ENCODE assay signal across 1 cellular context in the genomic region with DNA sequence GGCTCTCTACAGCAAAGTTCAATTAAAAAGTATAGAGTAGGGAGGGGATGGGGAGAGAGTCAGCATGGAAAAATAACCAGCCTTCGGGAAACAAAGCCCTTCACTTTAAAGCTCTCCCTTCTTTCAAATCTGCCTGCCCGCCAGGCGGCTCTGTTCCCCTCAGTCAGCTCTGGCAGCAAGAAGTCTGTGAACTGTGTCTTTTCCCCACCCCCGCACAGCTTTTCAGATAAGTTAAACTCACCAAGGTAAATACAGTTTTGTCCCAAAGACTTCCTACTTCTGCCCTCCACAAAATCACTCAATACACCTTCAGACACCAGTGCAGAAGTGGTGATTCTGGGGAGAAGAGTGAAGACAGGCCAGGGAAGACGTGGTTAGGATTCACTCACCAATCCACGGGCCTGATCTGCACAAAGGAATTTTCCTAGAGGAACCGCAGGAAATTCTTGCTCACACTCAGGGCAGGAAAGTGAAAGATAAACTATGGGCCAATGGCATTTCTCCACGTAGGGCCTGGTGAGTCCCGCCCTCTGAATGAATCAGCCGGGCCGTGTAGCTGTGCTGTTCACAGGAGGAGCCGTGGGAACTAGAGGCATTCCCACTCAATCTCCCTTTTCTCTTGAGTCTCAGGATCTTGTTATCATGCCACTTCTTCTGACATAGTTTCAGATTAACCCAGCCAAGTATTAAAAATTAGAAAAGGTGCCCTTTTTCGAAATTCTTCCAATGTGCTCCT.
A peak's percentile ranks its signal among the peaks of the same experiment; 100 is the strongest.
TF ChIP-seq lines count a peak whose summit lies in the region.

A gene with protein sequence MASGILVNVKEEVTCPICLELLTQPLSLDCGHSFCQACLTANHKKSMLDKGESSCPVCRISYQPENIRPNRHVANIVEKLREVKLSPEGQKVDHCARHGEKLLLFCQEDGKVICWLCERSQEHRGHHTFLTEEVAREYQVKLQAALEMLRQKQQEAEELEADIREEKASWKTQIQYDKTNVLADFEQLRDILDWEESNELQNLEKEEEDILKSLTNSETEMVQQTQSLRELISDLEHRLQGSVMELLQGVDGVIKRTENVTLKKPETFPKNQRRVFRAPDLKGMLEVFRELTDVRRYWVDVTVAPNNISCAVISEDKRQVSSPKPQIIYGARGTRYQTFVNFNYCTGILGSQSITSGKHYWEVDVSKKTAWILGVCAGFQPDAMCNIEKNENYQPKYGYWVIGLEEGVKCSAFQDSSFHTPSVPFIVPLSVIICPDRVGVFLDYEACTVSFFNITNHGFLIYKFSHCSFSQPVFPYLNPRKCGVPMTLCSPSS (minus strand): TSS at position 448 of the 736 bp plus-strand sequence. CDS start 4,897 bp downstream, outside the sequence.

TF ChIP-seq in HepG2, 621 proteins besides CTCF, POLR2A, EP300 and RAD21 (continued from another document and continues in another):
- TF ChIP-seq, protein P1, sequence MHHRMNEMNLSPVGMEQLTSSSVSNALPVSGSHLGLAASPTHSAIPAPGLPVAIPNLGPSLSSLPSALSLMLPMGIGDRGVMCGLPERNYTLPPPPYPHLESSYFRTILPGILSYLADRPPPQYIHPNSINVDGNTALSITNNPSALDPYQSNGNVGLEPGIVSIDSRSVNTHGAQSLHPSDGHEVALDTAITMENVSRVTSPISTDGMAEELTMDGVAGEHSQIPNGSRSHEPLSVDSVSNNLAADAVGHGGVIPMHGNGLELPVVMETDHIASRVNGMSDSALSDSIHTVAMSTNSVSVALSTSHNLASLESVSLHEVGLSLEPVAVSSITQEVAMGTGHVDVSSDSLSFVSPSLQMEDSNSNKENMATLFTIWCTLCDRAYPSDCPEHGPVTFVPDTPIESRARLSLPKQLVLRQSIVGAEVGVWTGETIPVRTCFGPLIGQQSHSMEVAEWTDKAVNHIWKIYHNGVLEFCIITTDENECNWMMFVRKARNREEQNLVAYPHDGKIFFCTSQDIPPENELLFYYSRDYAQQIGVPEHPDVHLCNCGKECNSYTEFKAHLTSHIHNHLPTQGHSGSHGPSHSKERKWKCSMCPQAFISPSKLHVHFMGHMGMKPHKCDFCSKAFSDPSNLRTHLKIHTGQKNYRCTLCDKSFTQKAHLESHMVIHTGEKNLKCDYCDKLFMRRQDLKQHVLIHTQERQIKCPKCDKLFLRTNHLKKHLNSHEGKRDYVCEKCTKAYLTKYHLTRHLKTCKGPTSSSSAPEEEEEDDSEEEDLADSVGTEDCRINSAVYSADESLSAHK (CRISPR knock-in tag; IDR thresholded peaks at IDR 0.05; ENCODE audit: borderline replicate concordance): no peak
- no peak for TF ChIP-seq FOXA1 (IDR thresholded peaks at IDR 0.05)
- TF ChIP-seq FOXA1 (CRISPR knock-in tag; IDR thresholded peaks at IDR 0.05): no peak
- TF ChIP-seq, protein P2, sequence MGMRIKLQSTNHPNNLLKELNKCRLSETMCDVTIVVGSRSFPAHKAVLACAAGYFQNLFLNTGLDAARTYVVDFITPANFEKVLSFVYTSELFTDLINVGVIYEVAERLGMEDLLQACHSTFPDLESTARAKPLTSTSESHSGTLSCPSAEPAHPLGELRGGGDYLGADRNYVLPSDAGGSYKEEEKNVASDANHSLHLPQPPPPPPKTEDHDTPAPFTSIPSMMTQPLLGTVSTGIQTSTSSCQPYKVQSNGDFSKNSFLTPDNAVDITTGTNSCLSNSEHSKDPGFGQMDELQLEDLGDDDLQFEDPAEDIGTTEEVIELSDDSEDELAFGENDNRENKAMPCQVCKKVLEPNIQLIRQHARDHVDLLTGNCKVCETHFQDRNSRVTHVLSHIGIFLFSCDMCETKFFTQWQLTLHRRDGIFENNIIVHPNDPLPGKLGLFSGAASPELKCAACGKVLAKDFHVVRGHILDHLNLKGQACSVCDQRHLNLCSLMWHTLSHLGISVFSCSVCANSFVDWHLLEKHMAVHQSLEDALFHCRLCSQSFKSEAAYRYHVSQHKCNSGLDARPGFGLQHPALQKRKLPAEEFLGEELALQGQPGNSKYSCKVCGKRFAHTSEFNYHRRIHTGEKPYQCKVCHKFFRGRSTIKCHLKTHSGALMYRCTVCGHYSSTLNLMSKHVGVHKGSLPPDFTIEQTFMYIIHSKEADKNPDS (CRISPR knock-in tag; IDR thresholded peaks at IDR 0.05): no peak
- no peak for TF ChIP-seq NR2F2 (IDR thresholded peaks at IDR 0.05; ENCODE audit: borderline replicate concordance, low read depth)
- peak; percentile 40; the same call in 1 of the 2 replicates for TF ChIP-seq KMT2A (CRISPR knock-in tag; IDR thresholded peaks at IDR 0.05)
- TF ChIP-seq, protein P3, sequence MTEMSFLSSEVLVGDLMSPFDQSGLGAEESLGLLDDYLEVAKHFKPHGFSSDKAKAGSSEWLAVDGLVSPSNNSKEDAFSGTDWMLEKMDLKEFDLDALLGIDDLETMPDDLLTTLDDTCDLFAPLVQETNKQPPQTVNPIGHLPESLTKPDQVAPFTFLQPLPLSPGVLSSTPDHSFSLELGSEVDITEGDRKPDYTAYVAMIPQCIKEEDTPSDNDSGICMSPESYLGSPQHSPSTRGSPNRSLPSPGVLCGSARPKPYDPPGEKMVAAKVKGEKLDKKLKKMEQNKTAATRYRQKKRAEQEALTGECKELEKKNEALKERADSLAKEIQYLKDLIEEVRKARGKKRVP (CRISPR knock-in tag; IDR thresholded peaks at IDR 0.05): no peak
- TF ChIP-seq ZFY (CRISPR knock-in tag; IDR thresholded peaks at IDR 0.05): peak; percentile 68
- TF ChIP-seq NBN (conservative IDR thresholded peaks at IDR 0.05): no peak
- TF ChIP-seq BRCA1 (CRISPR knock-in tag; IDR thresholded peaks at IDR 0.05): no peak
- TF ChIP-seq, protein P4, sequence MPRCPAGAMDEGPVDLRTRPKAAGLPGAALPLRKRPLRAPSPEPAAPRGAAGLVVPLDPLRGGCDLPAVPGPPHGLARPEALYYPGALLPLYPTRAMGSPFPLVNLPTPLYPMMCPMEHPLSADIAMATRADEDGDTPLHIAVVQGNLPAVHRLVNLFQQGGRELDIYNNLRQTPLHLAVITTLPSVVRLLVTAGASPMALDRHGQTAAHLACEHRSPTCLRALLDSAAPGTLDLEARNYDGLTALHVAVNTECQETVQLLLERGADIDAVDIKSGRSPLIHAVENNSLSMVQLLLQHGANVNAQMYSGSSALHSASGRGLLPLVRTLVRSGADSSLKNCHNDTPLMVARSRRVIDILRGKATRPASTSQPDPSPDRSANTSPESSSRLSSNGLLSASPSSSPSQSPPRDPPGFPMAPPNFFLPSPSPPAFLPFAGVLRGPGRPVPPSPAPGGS (CRISPR knock-in tag; IDR thresholded peaks at IDR 0.05): no peak
- peak; percentile 73; the same call in 1 of the 2 replicates for TF ChIP-seq POLR2AphosphoS5 (IDR thresholded peaks at IDR 0.05; ENCODE audit: low read depth, low read length)
- TF ChIP-seq, protein P5, sequence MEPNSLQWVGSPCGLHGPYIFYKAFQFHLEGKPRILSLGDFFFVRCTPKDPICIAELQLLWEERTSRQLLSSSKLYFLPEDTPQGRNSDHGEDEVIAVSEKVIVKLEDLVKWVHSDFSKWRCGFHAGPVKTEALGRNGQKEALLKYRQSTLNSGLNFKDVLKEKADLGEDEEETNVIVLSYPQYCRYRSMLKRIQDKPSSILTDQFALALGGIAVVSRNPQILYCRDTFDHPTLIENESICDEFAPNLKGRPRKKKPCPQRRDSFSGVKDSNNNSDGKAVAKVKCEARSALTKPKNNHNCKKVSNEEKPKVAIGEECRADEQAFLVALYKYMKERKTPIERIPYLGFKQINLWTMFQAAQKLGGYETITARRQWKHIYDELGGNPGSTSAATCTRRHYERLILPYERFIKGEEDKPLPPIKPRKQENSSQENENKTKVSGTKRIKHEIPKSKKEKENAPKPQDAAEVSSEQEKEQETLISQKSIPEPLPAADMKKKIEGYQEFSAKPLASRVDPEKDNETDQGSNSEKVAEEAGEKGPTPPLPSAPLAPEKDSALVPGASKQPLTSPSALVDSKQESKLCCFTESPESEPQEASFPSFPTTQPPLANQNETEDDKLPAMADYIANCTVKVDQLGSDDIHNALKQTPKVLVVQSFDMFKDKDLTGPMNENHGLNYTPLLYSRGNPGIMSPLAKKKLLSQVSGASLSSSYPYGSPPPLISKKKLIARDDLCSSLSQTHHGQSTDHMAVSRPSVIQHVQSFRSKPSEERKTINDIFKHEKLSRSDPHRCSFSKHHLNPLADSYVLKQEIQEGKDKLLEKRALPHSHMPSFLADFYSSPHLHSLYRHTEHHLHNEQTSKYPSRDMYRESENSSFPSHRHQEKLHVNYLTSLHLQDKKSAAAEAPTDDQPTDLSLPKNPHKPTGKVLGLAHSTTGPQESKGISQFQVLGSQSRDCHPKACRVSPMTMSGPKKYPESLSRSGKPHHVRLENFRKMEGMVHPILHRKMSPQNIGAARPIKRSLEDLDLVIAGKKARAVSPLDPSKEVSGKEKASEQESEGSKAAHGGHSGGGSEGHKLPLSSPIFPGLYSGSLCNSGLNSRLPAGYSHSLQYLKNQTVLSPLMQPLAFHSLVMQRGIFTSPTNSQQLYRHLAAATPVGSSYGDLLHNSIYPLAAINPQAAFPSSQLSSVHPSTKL (CRISPR knock-in tag; IDR thresholded peaks at IDR 0.05): no peak; the same call in 1 of the 2 replicates
- TF ChIP-seq, protein P6, sequence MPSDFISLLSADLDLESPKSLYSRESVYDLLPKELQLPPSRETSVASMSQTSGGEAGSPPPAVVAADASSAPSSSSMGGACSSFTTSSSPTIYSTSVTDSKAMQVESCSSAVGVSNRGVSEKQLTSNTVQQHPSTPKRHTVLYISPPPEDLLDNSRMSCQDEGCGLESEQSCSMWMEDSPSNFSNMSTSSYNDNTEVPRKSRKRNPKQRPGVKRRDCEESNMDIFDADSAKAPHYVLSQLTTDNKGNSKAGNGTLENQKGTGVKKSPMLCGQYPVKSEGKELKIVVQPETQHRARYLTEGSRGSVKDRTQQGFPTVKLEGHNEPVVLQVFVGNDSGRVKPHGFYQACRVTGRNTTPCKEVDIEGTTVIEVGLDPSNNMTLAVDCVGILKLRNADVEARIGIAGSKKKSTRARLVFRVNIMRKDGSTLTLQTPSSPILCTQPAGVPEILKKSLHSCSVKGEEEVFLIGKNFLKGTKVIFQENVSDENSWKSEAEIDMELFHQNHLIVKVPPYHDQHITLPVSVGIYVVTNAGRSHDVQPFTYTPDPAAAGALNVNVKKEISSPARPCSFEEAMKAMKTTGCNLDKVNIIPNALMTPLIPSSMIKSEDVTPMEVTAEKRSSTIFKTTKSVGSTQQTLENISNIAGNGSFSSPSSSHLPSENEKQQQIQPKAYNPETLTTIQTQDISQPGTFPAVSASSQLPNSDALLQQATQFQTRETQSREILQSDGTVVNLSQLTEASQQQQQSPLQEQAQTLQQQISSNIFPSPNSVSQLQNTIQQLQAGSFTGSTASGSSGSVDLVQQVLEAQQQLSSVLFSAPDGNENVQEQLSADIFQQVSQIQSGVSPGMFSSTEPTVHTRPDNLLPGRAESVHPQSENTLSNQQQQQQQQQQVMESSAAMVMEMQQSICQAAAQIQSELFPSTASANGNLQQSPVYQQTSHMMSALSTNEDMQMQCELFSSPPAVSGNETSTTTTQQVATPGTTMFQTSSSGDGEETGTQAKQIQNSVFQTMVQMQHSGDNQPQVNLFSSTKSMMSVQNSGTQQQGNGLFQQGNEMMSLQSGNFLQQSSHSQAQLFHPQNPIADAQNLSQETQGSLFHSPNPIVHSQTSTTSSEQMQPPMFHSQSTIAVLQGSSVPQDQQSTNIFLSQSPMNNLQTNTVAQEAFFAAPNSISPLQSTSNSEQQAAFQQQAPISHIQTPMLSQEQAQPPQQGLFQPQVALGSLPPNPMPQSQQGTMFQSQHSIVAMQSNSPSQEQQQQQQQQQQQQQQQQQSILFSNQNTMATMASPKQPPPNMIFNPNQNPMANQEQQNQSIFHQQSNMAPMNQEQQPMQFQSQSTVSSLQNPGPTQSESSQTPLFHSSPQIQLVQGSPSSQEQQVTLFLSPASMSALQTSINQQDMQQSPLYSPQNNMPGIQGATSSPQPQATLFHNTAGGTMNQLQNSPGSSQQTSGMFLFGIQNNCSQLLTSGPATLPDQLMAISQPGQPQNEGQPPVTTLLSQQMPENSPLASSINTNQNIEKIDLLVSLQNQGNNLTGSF (CRISPR knock-in tag; IDR thresholded peaks at IDR 0.05): 0 out of 2 replicates have a peak, but pooled peaks have one; percentile 70
- TF ChIP-seq, protein P7, sequence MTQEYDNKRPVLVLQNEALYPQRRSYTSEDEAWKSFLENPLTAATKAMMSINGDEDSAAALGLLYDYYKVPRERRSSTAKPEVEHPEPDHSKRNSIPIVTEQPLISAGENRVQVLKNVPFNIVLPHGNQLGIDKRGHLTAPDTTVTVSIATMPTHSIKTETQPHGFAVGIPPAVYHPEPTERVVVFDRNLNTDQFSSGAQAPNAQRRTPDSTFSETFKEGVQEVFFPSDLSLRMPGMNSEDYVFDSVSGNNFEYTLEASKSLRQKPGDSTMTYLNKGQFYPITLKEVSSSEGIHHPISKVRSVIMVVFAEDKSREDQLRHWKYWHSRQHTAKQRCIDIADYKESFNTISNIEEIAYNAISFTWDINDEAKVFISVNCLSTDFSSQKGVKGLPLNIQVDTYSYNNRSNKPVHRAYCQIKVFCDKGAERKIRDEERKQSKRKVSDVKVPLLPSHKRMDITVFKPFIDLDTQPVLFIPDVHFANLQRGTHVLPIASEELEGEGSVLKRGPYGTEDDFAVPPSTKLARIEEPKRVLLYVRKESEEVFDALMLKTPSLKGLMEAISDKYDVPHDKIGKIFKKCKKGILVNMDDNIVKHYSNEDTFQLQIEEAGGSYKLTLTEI (CRISPR knock-in tag; conservative IDR thresholded peaks at IDR 0.05): no peak
- TF ChIP-seq, protein P8, sequence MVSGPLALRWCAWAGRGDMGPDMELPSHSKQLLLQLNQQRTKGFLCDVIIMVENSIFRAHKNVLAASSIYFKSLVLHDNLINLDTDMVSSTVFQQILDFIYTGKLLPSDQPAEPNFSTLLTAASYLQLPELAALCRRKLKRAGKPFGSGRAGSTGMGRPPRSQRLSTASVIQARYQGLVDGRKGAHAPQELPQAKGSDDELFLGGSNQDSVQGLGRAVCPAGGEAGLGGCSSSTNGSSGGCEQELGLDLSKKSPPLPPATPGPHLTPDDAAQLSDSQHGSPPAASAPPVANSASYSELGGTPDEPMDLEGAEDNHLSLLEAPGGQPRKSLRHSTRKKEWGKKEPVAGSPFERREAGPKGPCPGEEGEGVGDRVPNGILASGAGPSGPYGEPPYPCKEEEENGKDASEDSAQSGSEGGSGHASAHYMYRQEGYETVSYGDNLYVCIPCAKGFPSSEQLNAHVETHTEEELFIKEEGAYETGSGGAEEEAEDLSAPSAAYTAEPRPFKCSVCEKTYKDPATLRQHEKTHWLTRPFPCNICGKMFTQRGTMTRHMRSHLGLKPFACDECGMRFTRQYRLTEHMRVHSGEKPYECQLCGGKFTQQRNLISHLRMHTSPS (CRISPR knock-in tag; IDR thresholded peaks at IDR 0.05; ENCODE audit: low read depth): no peak
- TF ChIP-seq ZNF850 (CRISPR knock-in tag; conservative IDR thresholded peaks at IDR 0.05): no peak
- TF ChIP-seq ZNF839 (CRISPR knock-in tag; IDR thresholded peaks at IDR 0.05; ENCODE audit: borderline replicate concordance): no peak
- TF ChIP-seq, protein P9, sequence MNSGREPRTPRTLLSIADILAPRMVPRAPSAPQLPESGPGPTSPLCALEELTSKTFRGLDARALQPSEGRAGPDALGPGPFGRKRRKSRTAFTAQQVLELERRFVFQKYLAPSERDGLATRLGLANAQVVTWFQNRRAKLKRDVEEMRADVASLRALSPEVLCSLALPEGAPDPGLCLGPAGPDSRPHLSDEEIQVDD (CRISPR knock-in tag; IDR thresholded peaks at IDR 0.05; ENCODE audit: borderline replicate concordance): no peak
- no peak for TF ChIP-seq RFXANK (CRISPR knock-in tag; IDR thresholded peaks at IDR 0.05)
- no peak for TF ChIP-seq ZNF83 (CRISPR knock-in tag; IDR thresholded peaks at IDR 0.05; ENCODE audit: borderline replicate concordance)
- no peak for TF ChIP-seq KDM4B (CRISPR knock-in tag; IDR thresholded peaks at IDR 0.05)
- TF ChIP-seq ZNF570 (CRISPR knock-in tag; IDR thresholded peaks at IDR 0.05; ENCODE audit: borderline replicate concordance): no peak
- TF ChIP-seq, protein P10, sequence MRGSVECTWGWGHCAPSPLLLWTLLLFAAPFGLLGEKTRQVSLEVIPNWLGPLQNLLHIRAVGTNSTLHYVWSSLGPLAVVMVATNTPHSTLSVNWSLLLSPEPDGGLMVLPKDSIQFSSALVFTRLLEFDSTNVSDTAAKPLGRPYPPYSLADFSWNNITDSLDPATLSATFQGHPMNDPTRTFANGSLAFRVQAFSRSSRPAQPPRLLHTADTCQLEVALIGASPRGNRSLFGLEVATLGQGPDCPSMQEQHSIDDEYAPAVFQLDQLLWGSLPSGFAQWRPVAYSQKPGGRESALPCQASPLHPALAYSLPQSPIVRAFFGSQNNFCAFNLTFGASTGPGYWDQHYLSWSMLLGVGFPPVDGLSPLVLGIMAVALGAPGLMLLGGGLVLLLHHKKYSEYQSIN (CRISPR knock-in tag; IDR thresholded peaks at IDR 0.05; ENCODE audit: borderline replicate concordance): no peak
